8 cellular contexts compared by ENCODE assay signal in the genomic region with DNA sequence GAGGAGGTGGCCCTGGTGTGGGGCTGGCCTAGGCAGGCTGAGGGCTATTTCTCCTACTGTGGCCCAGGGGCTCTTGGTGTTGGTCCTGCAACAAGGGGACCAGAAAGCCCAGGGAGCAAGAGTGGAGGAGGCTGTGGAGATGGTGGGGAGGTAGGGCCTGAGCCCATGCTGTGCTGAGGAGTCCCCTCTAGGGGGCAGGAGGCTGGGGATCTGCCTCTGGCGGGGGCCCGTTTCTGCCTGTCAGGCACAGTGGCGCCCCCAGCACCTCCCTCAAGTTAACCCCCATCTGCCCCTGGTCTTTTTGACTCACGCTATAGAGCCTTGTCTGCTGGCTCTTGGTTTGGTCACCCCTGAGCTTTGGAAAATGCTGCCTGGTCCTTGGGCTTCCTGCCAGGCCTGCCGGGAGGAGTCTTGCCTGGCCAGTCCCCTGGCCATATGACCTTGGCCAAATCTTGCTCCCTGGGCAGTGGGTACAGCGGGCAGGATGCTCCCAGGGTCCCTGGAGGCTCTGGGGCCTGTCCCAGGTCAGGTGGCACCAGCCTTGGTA. TPM values are rescaled to one million over a fixed set of nuclear protein-coding genes. Genes with fewer than 3 reads are reported as not detected.
A peak's percentile ranks its signal among the peaks of the same experiment; 100 is the strongest.
DNase-seq lines count a peak whose midpoint lies in the region; ATAC-seq and TF ChIP-seq lines count a peak whose summit lies in the region.

No MANE protein-coding gene starts in this region.

- 52% methylated on average over 4 of the region's 6 CpGs for WGBS in esophagus muscularis mucosa
- 27 to 48% (median 38%) methylated on average over 3 to 6 of the region's 6 CpGs for WGBS in stomach, 5 donors

- TF ChIP-seq POLR2A in esophagus muscularis mucosa (IDR thresholded peaks at IDR 0.05; ENCODE audit: low read depth) (no peak), stomach (IDR thresholded peaks at IDR 0.05) (no peak)

- intact Hi-C loops in esophagus muscularis mucosa (cut with DNase I) (no loop called here), stomach (cut with DNase I; ENCODE audit: low total_unique reads) (loop anchor here (5.0 kb wide), 1 partner anchor 46 kb away; no protein-coding TSS in a partner anchor)

- peaks cover 1% of the 10 kb centered on the region for H3K36me3 Mint-ChIP-seq in activated T-cell treated with anti-CD3 and anti-CD28 coated beads, Interleukin-2, amount 50 U/mL, for 4 hours (ENCODE audit: insufficient read depth)
- H3K36me3 Mint-ChIP-seq in activated T-cell treated with anti-CD3 and anti-CD28 coated beads, Interleukin-2, amount 50 U/mL, for 24 hours (ENCODE audit: low read depth): peaks cover 3% of the 10 kb centered on the region

- no peaks in the 10 kb centered on the region for H3K9me3 Mint-ChIP-seq in activated T-cell treated with anti-CD3 and anti-CD28 coated beads, Interleukin-2, amount 50 U/mL, for 4 hours
- H3K9me3 Mint-ChIP-seq in activated T-cell treated with anti-CD3 and anti-CD28 coated beads, Interleukin-2, amount 50 U/mL, for 24 hours: no peaks in the 10 kb centered on the region

- peaks cover 7% of the 10 kb centered on the region for H3K27me3 Mint-ChIP-seq in activated T-cell treated with anti-CD3 and anti-CD28 coated beads, Interleukin-2, amount 50 U/mL, for 4 hours (ENCODE audit: low read depth)
- peaks cover 14% of the 10 kb centered on the region for H3K27me3 Mint-ChIP-seq in activated T-cell treated with anti-CD3 and anti-CD28 coated beads, Interleukin-2, amount 50 U/mL, for 24 hours

- TF ChIP-seq CTCF in esophagus muscularis mucosa (IDR thresholded peaks at IDR 0.05): peak in 2 of 3 experiments; percentile 13 to 40
- TF ChIP-seq CTCF in stomach (IDR thresholded peaks at IDR 0.05): peak in 3 of 7 experiments; percentile 19 to 35 (median 26)

- H3K4me1 Mint-ChIP-seq in activated T-cell treated with anti-CD3 and anti-CD28 coated beads, Interleukin-2, amount 50 U/mL, for 4 hours (ENCODE audit: low read depth): peaks cover 11% of the 10 kb centered on the region
- H3K4me1 Mint-ChIP-seq in activated T-cell treated with anti-CD3 and anti-CD28 coated beads, Interleukin-2, amount 50 U/mL, for 24 hours (ENCODE audit: low read depth): peaks cover 15% of the 10 kb centered on the region

- H3K27ac Mint-ChIP-seq in activated T-cell treated with anti-CD3 and anti-CD28 coated beads, Interleukin-2, amount 50 U/mL, for 24 hours: no peak overlapping the region

- no peaks in the 10 kb centered on the region for H3K27me3 ChIP-seq in esophagus muscularis mucosa
- no peaks in the 10 kb centered on the region for H3K27me3 ChIP-seq in stomach

- H3K9me3 ChIP-seq in esophagus muscularis mucosa (no peaks in the 10 kb centered on the region), stomach (no peaks in the 10 kb centered on the region)

- H3K4me3 Mint-ChIP-seq in activated T-cell treated with anti-CD3 and anti-CD28 coated beads, Interleukin-2, amount 50 U/mL, for 4 hours: no peak overlapping the region
- H3K4me3 Mint-ChIP-seq in activated T-cell treated with anti-CD3 and anti-CD28 coated beads, Interleukin-2, amount 50 U/mL, for 24 hours: no peak overlapping the region

- peak; percentile 44 to 54 for ATAC-seq in activated T-cell treated with anti-CD3 and anti-CD28 coated beads, Interleukin-2, amount 50 U/mL, for 4 hours
- no peak for ATAC-seq in HG03439 (IDR thresholded peaks at IDR 0.05; ENCODE audit: unreplicated experiment)

- TF ChIP-seq EP300 in esophagus muscularis mucosa (IDR thresholded peaks at IDR 0.05): no peak
- no peak for TF ChIP-seq EP300 in stomach (IDR thresholded peaks at IDR 0.05)

- H3K27ac ChIP-seq in esophagus muscularis mucosa (replicated peaks in 1 of 4) (peak overlapping the region; percentile 2 to 89 (median 20)), stomach (peak overlapping the region in 3 of 5 donors; percentile 40 to 89 (median 82))

- H3K36me3 ChIP-seq in esophagus muscularis mucosa (peaks cover 0 to 5% (median 0%) of the 10 kb centered on the region in 4 donors), stomach (peaks cover 0 to 7% (median 0%) of the 10 kb centered on the region in 4 donors)

- no peak for DNase-seq in activated T-cell treated with anti-CD3 and anti-CD28 coated beads, Interleukin-2, amount 50 U/mL, for 4 hours
- no peak for DNase-seq in activated T-cell treated with anti-CD3 and anti-CD28 coated beads, Interleukin-2, amount 50 U/mL, for 24 hours
- DNase-seq in RPMI8226: peak; percentile 56
- DNase-seq in esophagus muscularis mucosa (ENCODE audit: extremely low spot score): no peak
- no peak for DNase-seq in stomach
- DNase-seq in NCI-H345 (lab: John Stamatoyannopoulos, UW): no peak
- DNase-seq in SK-N-DZ (ENCODE audit: low spot score): no peak

- H3K4me3 ChIP-seq in esophagus muscularis mucosa: no peak overlapping the region
- H3K4me3 ChIP-seq in stomach: no peak overlapping the region

- H3K4me1 ChIP-seq in esophagus muscularis mucosa (peaks cover 78 to 100% (median 98%) of the 10 kb centered on the region in 4 donors), stomach (peaks cover 88 to 100% (median 93%) of the 10 kb centered on the region in 4 donors)

RNA-seq across cellular contexts. Expression of a gene that starts 5.9 kb away (rescaled TPM):
- total RNA-seq in activated T-cell treated with anti-CD3 and anti-CD28 coated beads, Interleukin-2, amount 50 U/mL, for 4 hours: 1 to 10 TPM; 4.7 to 9.2 (median 7.4) TPM
- total RNA-seq in esophagus muscularis mucosa: 10 to 100 TPM; 31.1 to 54.5 (median 36.7) TPM
- total RNA-seq in stomach: 100 to 1,000 TPM in 2 of 5 donors, 10 to 100 TPM in 3; 21.1 to 263 (median 96.9) TPM
- 10 to 100 TPM; 37.5 to 66.1 (median 46.6) TPM for polyA plus RNA-seq in stomach
- polyA plus RNA-seq in SK-N-DZ (2014; cell fraction: cytosol; rRNA removed): 26.1 and 29.6 TPM in 2 replicates
- 37.3 and 59.3 TPM in 2 replicates for polyA plus RNA-seq in SK-N-DZ (2014; cell fraction: nucleus; rRNA removed)

RNA-seq across cellular contexts. Expression of a gene that starts 49.2 kb away (rescaled TPM):
- 10 to 100 TPM; 35.7 to 42.4 (median 42.1) TPM for total RNA-seq in activated T-cell treated with anti-CD3 and anti-CD28 coated beads, Interleukin-2, amount 50 U/mL, for 4 hours
- total RNA-seq in esophagus muscularis mucosa: 10 to 100 TPM; 17.6 to 29.2 (median 25.8) TPM
- total RNA-seq in stomach: 100 to 1,000 TPM in 1 of 5 donors, 10 to 100 TPM in 3, 1 to 10 TPM in 1; 5.4 to 117 (median 12.9) TPM
- 10 to 100 TPM; 23.6 to 30.5 (median 25.4) TPM for polyA plus RNA-seq in stomach
- polyA plus RNA-seq in SK-N-DZ (2014; cell fraction: cytosol; rRNA removed): 18.4 and 18.6 TPM in 2 replicates
- 13.8 and 17.7 TPM in 2 replicates for polyA plus RNA-seq in SK-N-DZ (2014; cell fraction: nucleus; rRNA removed)
